ENCODE assay signal across 19 cellular contexts in the genomic region with DNA sequence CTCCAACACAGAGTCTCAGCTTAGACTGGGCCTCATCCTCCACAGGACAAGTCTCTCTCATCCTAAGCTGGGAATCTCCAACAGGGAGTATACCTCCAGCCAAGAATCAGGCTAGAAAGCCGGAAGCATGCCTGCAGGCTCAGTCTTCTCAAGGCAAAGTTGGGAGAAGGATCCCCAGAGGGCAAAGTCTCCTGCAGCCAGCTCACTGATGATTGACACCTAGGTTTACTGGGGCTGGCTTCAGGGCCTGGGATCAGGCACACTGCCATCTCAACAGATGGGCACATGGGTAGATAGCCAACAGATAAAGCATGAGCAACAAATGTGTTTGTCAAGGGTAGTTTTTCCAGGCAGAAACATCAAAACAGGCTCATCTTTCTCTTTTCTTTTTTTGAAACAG. TPM values are rescaled to one million over a fixed set of nuclear protein-coding genes. Genes with fewer than 3 reads are reported as not detected.
DNase-seq lines count a peak whose midpoint lies in the region; ATAC-seq, FAIRE-seq and TF ChIP-seq lines count a peak whose summit lies in the region.
"Had no signal": no experiment of that assay in that cellular context is flagged by ENCODE, and none has a peak within 500 bp of the region (broad histone marks: within the 10 kb centered on the region; RNA-seq: fewer than 3 reads in every experiment).

No MANE protein-coding gene starts in this region.

- FAIRE-seq in HTR-8/SVneo (lab: Jason Lieb, UNC), result peak; percentile 4
- FAIRE-seq in HepG2 (lab: Jason Lieb, UNC), result no peak
- FAIRE-seq: GM19239, K562 had no signal

- intact Hi-C loops in HepG2 (cut with micrococcal nuclease; ENCODE audit: unreplicated experiment), result no loop called here
- intact Hi-C loops in posterior vena cava (cut with DNase I), result no loop called here

- TF ChIP-seq POLR2A in Peyer's patch (IDR thresholded peaks at IDR 0.05) (no peak), HepG2 (IDR thresholded peaks at IDR 0.05; ENCODE audit: insufficient read depth in 1 of 2, low read depth in 2 of 2, low read length in 2 of 2) (no peak)

- H3K9me2 ChIP-seq in GM23338 (ENCODE audit: insufficient read depth), result peaks cover 3% of the 10 kb centered on the region

- H3K79me2 ChIP-seq in HepG2 (ENCODE audit: insufficient read depth, low read length) (no peaks in the 10 kb centered on the region), GM23338 (replicated peaks; ENCODE audit: insufficient read depth) (no peaks in the 10 kb centered on the region)

- H3K9ac ChIP-seq in HepG2 (ENCODE audit: insufficient read depth, low read depth, low read length), result no peak overlapping the region
- H3K9ac ChIP-seq: BLaER1 treated with 17β-estradiol and CSF1 and Interleukin-3, amounts not matched to agents 10 nM and 100 nM had no signal

- H3K4me3 Mint-ChIP-seq in GM23338, result no peak overlapping the region

- DNase-seq in HTR-8/SVneo (ENCODE audit: insufficient read length, low spot score), result no peak
- DNase-seq in Peyer's patch, result peak in 2 of 3 donors; percentile 63 to 71
- no peak for DNase-seq in HepG2 (ENCODE audit: low spot score)
- DNase-seq in T1000 (lab: John Stamatoyannopoulos, UW), result no peak
- DNase-seq in NCI-H1105 treated with DMSO at 0.1 percent for 48 hours (lab: John Stamatoyannopoulos, UW), result no peak
- DNase-seq in posterior vena cava (ENCODE audit: low spot score), result no peak
- no peak for DNase-seq in GM23338 (ENCODE audit: low spot score)
- DNase-seq: DMS153, H7, NCI-H1436, NCI-H2081, NCI-H524 treated with DMSO at 0.1 percent for 48 hours had no signal

- H3K27ac ChIP-seq in 22Rv1 (peak overlapping the region; percentile 27), Peyer's patch (no peak overlapping the region), HepG2 (ENCODE audit: extremely low read length, insufficient read depth, low read length) (no peak overlapping the region), GM23338 (ENCODE audit: low read depth) (no peak overlapping the region)
- H3K27ac ChIP-seq: BLaER1 treated with 17β-estradiol and CSF1 and Interleukin-3, amounts not matched to agents 10 nM and 100 nM; HL-60; RWPE1 had no signal

- no peak; the same call in 2 of the 3 replicates for ATAC-seq in HepG2
- no peak for ATAC-seq in GM23338
- ATAC-seq: K562 had no signal

- no peak overlapping the region for H3K27ac Mint-ChIP-seq in GM23338

- TF ChIP-seq RAD21 in HepG2 (CRISPR knock-in tag; IDR thresholded peaks at IDR 0.05), result no peak

- H3K9me3 ChIP-seq in Peyer's patch (no peaks in the 10 kb centered on the region), HepG2 (ENCODE audit: low read length) (no peaks in the 10 kb centered on the region)

- no peaks in the 10 kb centered on the region for H3K9me3 Mint-ChIP-seq in GM23338

- no peak overlapping the region; the same call in 1 of the 2 replicates for H3K4me2 ChIP-seq in HepG2 (ENCODE audit: low read depth, low read length)
- no peak overlapping the region for H3K4me2 ChIP-seq in GM23338
- H3K4me2 ChIP-seq: BLaER1 treated with 17β-estradiol and CSF1 and Interleukin-3, amounts not matched to agents 10 nM and 100 nM had no signal

- peaks cover 1% of the 10 kb centered on the region; the same call in 1 of the 3 replicates for H3K4me1 Mint-ChIP-seq in GM23338

- no peak for TF ChIP-seq EP300 in HepG2 (IDR thresholded peaks at IDR 0.05; ENCODE audit: low read depth in 2 of 2, low read length in 2 of 2)
- TF ChIP-seq EP300 in HepG2 (CRISPR knock-in tag; IDR thresholded peaks at IDR 0.05; ENCODE audit: borderline replicate concordance), result no peak

- no peaks in the 10 kb centered on the region for H3F3A ChIP-seq in GM23338 (replicated peaks; ENCODE audit: low read depth)

- no peaks in the 10 kb centered on the region for H4K20me1 ChIP-seq in HepG2 (ENCODE audit: insufficient read depth, low read length)
- no peaks in the 10 kb centered on the region for H4K20me1 ChIP-seq in GM23338 (replicated peaks; ENCODE audit: insufficient read depth)
- H4K20me1 ChIP-seq: BLaER1 treated with 17β-estradiol and CSF1 and Interleukin-3, amounts not matched to agents 10 nM and 100 nM had no signal

- H2AFZ ChIP-seq in HepG2 (ENCODE audit: low read length), result no peak overlapping the region
- H2AFZ ChIP-seq in GM23338, result no peak overlapping the region

- no TSS peak for BruUV-seq in HepG2 (replicated peaks; lab: Mats Ljungman, UMichigan)

- H3K4me3 ChIP-seq in Peyer's patch (no peak overlapping the region), HepG2 (replicated peaks in 1 of 3; ENCODE audit: insufficient read depth in 1 of 3, low read depth in 2 of 3, low read length in 3 of 3) (no peak overlapping the region), GM23338 (no peak overlapping the region)
- H3K4me3 ChIP-seq: BLaER1 treated with 17β-estradiol and CSF1 and Interleukin-3, amounts not matched to agents 10 nM and 100 nM; K562 had no signal

- in situ Hi-C loops in HepG2 (cut with HindIII; ENCODE audit: extremely low pct_ligation_motif_present, low pct_unique_long_range_greater_than_20kb), result no loop called here

- H3K27me3 Mint-ChIP-seq in GM23338 (ENCODE audit: insufficient read depth, low read depth, poor library complexity), result no peaks in the 10 kb centered on the region

- WGBS in HepG2 (ENCODE audit: low lambda C conversion rate), result 82% methylated on average over 1 of the region's 1 CpG

- H3K27me3 ChIP-seq in Peyer's patch (no peaks in the 10 kb centered on the region), HepG2 (ENCODE audit: control insufficient read depth in 1 of 2, insufficient read depth in 2 of 2, low read length in 2 of 2) (no peaks in the 10 kb centered on the region), GM23338 (ENCODE audit: insufficient read depth) (no peaks in the 10 kb centered on the region)
- H3K27me3 ChIP-seq: BLaER1 treated with 17β-estradiol and CSF1 and Interleukin-3, amounts not matched to agents 10 nM and 100 nM had no signal

- H3K36me3 ChIP-seq in Peyer's patch (no peaks in the 10 kb centered on the region), HepG2 (replicated peaks in 1 of 2; ENCODE audit: control insufficient read depth in 1 of 2, insufficient read depth in 2 of 2, low read length in 2 of 2) (no peaks in the 10 kb centered on the region), GM23338 (ENCODE audit: insufficient read depth) (no peaks in the 10 kb centered on the region)
- H3K36me3 ChIP-seq: BLaER1 treated with 17β-estradiol and CSF1 and Interleukin-3, amounts not matched to agents 10 nM and 100 nM had no signal

- peaks cover 0 to 5% (median 0%) of the 10 kb centered on the region in 4 donors for H3K4me1 ChIP-seq in Peyer's patch
- H3K4me1 ChIP-seq in HepG2 (ENCODE audit: insufficient read depth, low read length), result peaks cover 56% of the 10 kb centered on the region
- no peaks in the 10 kb centered on the region for H3K4me1 ChIP-seq in GM23338 (ENCODE audit: insufficient read depth)
- H3K4me1 ChIP-seq: BLaER1 treated with 17β-estradiol and CSF1 and Interleukin-3, amounts not matched to agents 10 nM and 100 nM had no signal

- no peaks in the 10 kb centered on the region for H3K36me3 Mint-ChIP-seq in GM23338 (ENCODE audit: low read depth)

- CTCF ChIA-PET in HepG2 (lab: Yijun Ruan, JAX; ENCODE audit: low intra/inter-chr PET ratio, low total read pairs), result no interaction called here

- no peak for TF ChIP-seq CTCF in 22Rv1 (IDR thresholded peaks at IDR 0.05)
- no peak for TF ChIP-seq CTCF in Peyer's patch (IDR thresholded peaks at IDR 0.05)
- no peak for TF ChIP-seq CTCF in HepG2 (CRISPR knock-in tag; IDR thresholded peaks at IDR 0.05)
- no peak for TF ChIP-seq CTCF in GM23338 (conservative IDR thresholded peaks at IDR 0.05; ENCODE audit: low read depth in 2 of 2)

- POLR2A ChIA-PET in HepG2 (lab: Yijun Ruan, JAX), result interaction anchor here (2.0 kb wide), 1 partner anchor 9 kb away, joined by 14 read pairs; no protein-coding TSS in a partner anchor

TF ChIP-seq in HepG2, 621 proteins besides CTCF, POLR2A, EP300 and RAD21 (continues in another document):
- TF ChIP-seq ZNF674 (CRISPR knock-in tag; IDR thresholded peaks at IDR 0.05; ENCODE audit: low read depth), result no peak
- TF ChIP-seq ATF1 (CRISPR knock-in tag; IDR thresholded peaks at IDR 0.05), result no peak
- TF ChIP-seq ZNF644 (CRISPR knock-in tag; IDR thresholded peaks at IDR 0.05; ENCODE audit: low read depth), result 0 out of 2 replicates have a peak, but pooled peaks have one; percentile 16

TF ChIP-seq in GM23338, 12 proteins besides CTCF, POLR2A, EP300 and RAD21 (continues in another document):
- TF ChIP-seq JUNB (IDR thresholded peaks at IDR 0.05; ENCODE audit: unreplicated experiment), result no peak

RNA-seq across cellular contexts. Expression of a gene that starts 56.1 kb away (rescaled TPM):
- total RNA-seq in Peyer's patch (10 to 100 TPM in 3 of 4 donors, 1 to 10 TPM in 1; 5.0 to 24.5 (median 18.6) TPM), HepG2 (2016; rRNA removed; fragmentation: Illumina TruSeq; extraction: Trizol) (12.1 and 14.5 TPM in 2 replicates), posterior vena cava (not detected)
- 19.7 and 21.7 TPM in 2 replicates for total RNA-seq in HepG2 (2016; cell fraction: cytosol; rRNA removed; fragmentation: Illumina TruSeq; extraction: Trizol; ENCODE audit: low read depth)
- total RNA-seq in HepG2 (2016; cell fraction: insoluble cytoplasmic fraction; rRNA removed; fragmentation: Illumina TruSeq; extraction: Trizol), result 11.6 and 15.0 TPM in 2 replicates
- total RNA-seq in HepG2 (2016; cell fraction: membrane; rRNA removed; fragmentation: Illumina TruSeq; extraction: Trizol), result 14.2 and 14.5 TPM in 2 replicates
- 17.7 and 24.3 TPM in 2 replicates for total RNA-seq in HepG2 (2016; cell fraction: nucleus; rRNA removed; fragmentation: Illumina TruSeq; extraction: Trizol)
- polyA plus RNA-seq in HepG2 (2011; rRNA removed) (95.6 and 98.6 TPM in 2 replicates), GM23338 (2016; fragmentation: Nextera tagmentation; extraction: Ambion mirVana) (9.8 TPM in 2 replicates)
- polyA plus RNA-seq in HepG2 (2011; cell fraction: cytosol; rRNA removed), result 53.0 and 61.5 TPM in 2 replicates
- polyA plus RNA-seq in HepG2 (2011; cell fraction: nucleus; rRNA removed), result 59.3 and 60.8 TPM in 2 replicates
- polyA plus RNA-seq in HepG2 (2012), result 60.3 and 93.0 TPM in 2 replicates
- polyA plus RNA-seq in HepG2 (2016; cell fraction: cytosol; fragmentation: Illumina TruSeq; extraction: Trizol; ENCODE audit: low read depth), result 4.5 and 4.7 TPM in 2 replicates
- polyA plus RNA-seq in HepG2 (2016; cell fraction: insoluble cytoplasmic fraction; fragmentation: Illumina TruSeq; extraction: Trizol; ENCODE audit: low read depth), result 36.1 and 46.4 TPM in 2 replicates
- 16.2 and 16.6 TPM in 2 replicates for polyA plus RNA-seq in HepG2 (2016; cell fraction: membrane; fragmentation: Illumina TruSeq; extraction: Trizol; ENCODE audit: low read depth)
- 26.4 and 30.3 TPM in 2 replicates for polyA plus RNA-seq in HepG2 (2016; cell fraction: nucleus; fragmentation: Illumina TruSeq; extraction: Trizol; ENCODE audit: insufficient read depth, low read depth)
- polyA minus RNA-seq in HepG2 (2011; rRNA and poly(A)+ RNA removed; ENCODE audit: low replicate concordance), result 0.42 and 283 TPM in 2 replicates
- polyA minus RNA-seq in HepG2 (2011; cell fraction: cytosol; rRNA and poly(A)+ RNA removed), result 65.9 and 72.3 TPM in 2 replicates
- polyA minus RNA-seq in HepG2 (2011; cell fraction: nucleus; rRNA and poly(A)+ RNA removed), result 122 and 148 TPM in 2 replicates
- 13.7 and 15.6 TPM in 2 replicates for total RNA-seq in GM23338 (2014; rRNA removed; shearing (Covaris generic))
- total RNA-seq: A172, K562 had no signal
- polyA plus RNA-seq: K562 had no signal

Comparison
In these comparisons a context has a peak if more than half of its experiments do, and no peak if none do; other contexts are left out.
1. DNase-seq: peak in Peyer's patch (2 of 3); none in HTR-8/SVneo (single experiment), HepG2 (single experiment), T1000 (single experiment), NCI-H1105 treated with DMSO at 0.1 percent for 48 hours (single experiment), posterior vena cava (single experiment) and GM23338 (single experiment).
2. RNA of a gene that starts 56.1 kb away (total RNA-seq): 5.0 to 24.5 TPM in Peyer's patch, 13.7 to 15.6 TPM in GM23338 and 11.6 to 24.3 TPM in HepG2; not detected in posterior vena cava; every median in the first group is over 4 times any median in the second.